26 cellular contexts compared by ENCODE assay signal in genomic region chr14:31867570-31867969, GRCh38.
"Had no signal": no experiment of that assay in that cellular context is flagged by ENCODE, and none has a peak within 500 bp of the region (broad histone marks: within the 10 kb centered on the region; RNA-seq: fewer than 3 reads in every experiment).

No MANE protein-coding gene starts in this region.

- H3K27me3 Mint-ChIP-seq: activated CD4-positive, alpha-beta memory T cell treated with anti-CD3 and anti-CD28 coated beads for 36 hours; activated naive CD8-positive, alpha-beta T cell; naive thymus-derived CD8-positive, alpha-beta T cell had no signal

- H3K36me3 ChIP-seq: ascending aorta, cardiac muscle cell, colonic mucosa, esophagus squamous epithelium, left lung, lower lobe of right lung, pancreas, spleen, transverse colon had no signal

- H3K4me3 Mint-ChIP-seq: activated CD4-positive, alpha-beta memory T cell treated with anti-CD3 and anti-CD28 coated beads for 36 hours; activated CD4-positive, alpha-beta T cell treated with anti-CD3 and anti-CD28 coated beads, Interleukin-2, amount 10 ng/mL, durations not matched to agents 24 days and 14 days; activated naive CD8-positive, alpha-beta T cell; activated T-cell treated with anti-CD3 and anti-CD28 coated beads, Interleukin-2, amount 50 U/mL, for 4 hours; brain; neural crest cell had no signal

- H3K27ac ChIP-seq: ascending aorta, cardiac muscle cell, colonic mucosa, epithelial cell of prostate, esophagus squamous epithelium, left lung, lower lobe of right lung, pancreas, psoas muscle, spleen, transverse colon had no signal

- DNase-seq: activated CD4-positive, alpha-beta memory T cell treated with anti-CD3 and anti-CD28 coated beads for 36 hours; activated CD4-positive, alpha-beta T cell treated with anti-CD3 and anti-CD28 coated beads, Interleukin-2, amount 10 ng/mL, durations not matched to agents 24 days and 14 days; activated CD4-positive, CD25-positive, alpha-beta regulatory T cell treated with anti-CD3 and anti-CD28 coated beads, Interleukin-2, amount 50 U/mL, for 72 hours; activated T-cell treated with anti-CD3 and anti-CD28 coated beads, Interleukin-2, amount 50 U/mL, for 4 hours; cerebellar nuclear complex; colonic mucosa; effector CD8-positive, alpha-beta T cell; esophagus squamous epithelium; foreskin melanocyte; left lung; lower lobe of right lung; mesenchymal stem cell; naive thymus-derived CD8-positive, alpha-beta T cell; nucleus accumbens; pancreas; psoas muscle; spleen; stimulated activated naive CD4-positive, alpha-beta T cell; transverse colon had no signal

- ATAC-seq: activated T-cell treated with anti-CD3 and anti-CD28 coated beads, Interleukin-2, amount 50 U/mL, for 4 hours; left lung; lower lobe of right lung; naive thymus-derived CD8-positive, alpha-beta T cell; pancreas; psoas muscle had no signal

- H3K27ac Mint-ChIP-seq: activated CD4-positive, alpha-beta memory T cell treated with anti-CD3 and anti-CD28 coated beads for 36 hours; activated CD4-positive, alpha-beta T cell treated with anti-CD3 and anti-CD28 coated beads, Interleukin-2, amount 10 ng/mL, durations not matched to agents 24 days and 14 days; activated naive CD8-positive, alpha-beta T cell; activated T-helper 2 cell treated with anti-CD3 and anti-CD28 coated beads, Interferon-gamma antibody, Interleukin-2, Interleukin-4, amounts not matched to agents 10 μg/mL and 5 μg/mL and 100 μg/mL, durations not matched to agents 14 hours and 24 hours and 36 hours; brain; naive thymus-derived CD8-positive, alpha-beta T cell had no signal

- H3K4me1 ChIP-seq: ascending aorta, colonic mucosa, esophagus squamous epithelium, left lung, lower lobe of right lung, pancreas, psoas muscle, spleen, transverse colon had no signal

- H3K4me1 Mint-ChIP-seq: neural crest cell had no signal

- H3K4me3 ChIP-seq: ascending aorta, cardiac muscle cell, colonic mucosa, esophagus squamous epithelium, left lung, lower lobe of right lung, pancreas, psoas muscle, spleen, transverse colon had no signal

- H3K9me3 ChIP-seq: colonic mucosa, pancreas, psoas muscle had no signal

- H3K27me3 ChIP-seq: ascending aorta, cardiac muscle cell, colonic mucosa, esophagus squamous epithelium, left lung, pancreas, spleen, transverse colon had no signal
